ENCODE assay signal across 1 cellular context in genomic region chr15:63107895-63108546, GRCh38.
TF ChIP-seq lines count a peak whose summit lies in the region.

No MANE protein-coding gene starts in this region.

TF ChIP-seq in HepG2, 621 proteins besides CTCF, POLR2A, EP300 and RAD21 (continued from another document and continues in another):
- TF ChIP-seq HDAC1 (CRISPR knock-in tag; IDR thresholded peaks at IDR 0.05) (peak; percentile 68), MLXIP (CRISPR knock-in tag; IDR thresholded peaks at IDR 0.05; ENCODE audit: borderline replicate concordance) (no peak), FOSL2 (CRISPR knock-in tag; IDR thresholded peaks at IDR 0.05) (peak; percentile 94), ZNF367 (CRISPR knock-in tag; IDR thresholded peaks at IDR 0.05; ENCODE audit: borderline replicate concordance) (no peak), ZFP1 (CRISPR knock-in tag; IDR thresholded peaks at IDR 0.05) (peak; percentile 62; the same call in 1 of the 2 replicates), ZNF674 (CRISPR knock-in tag; IDR thresholded peaks at IDR 0.05; ENCODE audit: low read depth) (no peak), JARID2 (CRISPR knock-in tag; IDR thresholded peaks at IDR 0.05; ENCODE audit: insufficient replicate concordance) (peak; percentile 64), MED13 (CRISPR knock-in tag; IDR thresholded peaks at IDR 0.05) (no peak), ZMAT3 (CRISPR knock-in tag; conservative IDR thresholded peaks at IDR 0.05) (no peak), DDIT3 (CRISPR knock-in tag; IDR thresholded peaks at IDR 0.05) (no peak), ZMYM4 (CRISPR knock-in tag; IDR thresholded peaks at IDR 0.05) (peak; percentile 74), TBP (CRISPR knock-in tag; IDR thresholded peaks at IDR 0.05) (no peak), PRPF4 (IDR thresholded peaks at IDR 0.05; ENCODE audit: low read depth, low read length, poor library complexity, severe bottlenecking) (no peak), ZFP37 (CRISPR knock-in tag; IDR thresholded peaks at IDR 0.05; ENCODE audit: borderline replicate concordance) (no peak), ZBTB34 (CRISPR knock-in tag; IDR thresholded peaks at IDR 0.05) (peak; percentile 84; the same call in 1 of the 2 replicates), ZMYM3 (CRISPR knock-in tag; IDR thresholded peaks at IDR 0.05) (peak; percentile 44), TBX2 (CRISPR knock-in tag; IDR thresholded peaks at IDR 0.05; ENCODE audit: borderline replicate concordance) (peak; percentile 93), PAWR (CRISPR knock-in tag; IDR thresholded peaks at IDR 0.05; ENCODE audit: borderline replicate concordance) (no peak), ZNF687 (CRISPR knock-in tag; IDR thresholded peaks at IDR 0.05) (no peak), SNAPC2 (CRISPR knock-in tag; IDR thresholded peaks at IDR 0.05) (peak; percentile 78; the same call in 1 of the 2 replicates), PRDM15 (CRISPR knock-in tag; IDR thresholded peaks at IDR 0.05) (no peak), ZSCAN31 (CRISPR knock-in tag; IDR thresholded peaks at IDR 0.05; ENCODE audit: low read depth) (peak; percentile 57; the same call in 1 of the 2 replicates), ZFX (CRISPR knock-in tag; IDR thresholded peaks at IDR 0.05; ENCODE audit: low read depth) (0 out of 2 replicates have a peak, but pooled peaks have one; percentile 42), CCDC6 (CRISPR knock-in tag; IDR thresholded peaks at IDR 0.05) (no peak), PLRG1 (conservative IDR thresholded peaks at IDR 0.05) (no peak), ZNF850 (CRISPR knock-in tag; conservative IDR thresholded peaks at IDR 0.05) (no peak), HCFC1 (IDR thresholded peaks at IDR 0.05; ENCODE audit: low read depth, low read length) (no peak), ZNF275 (CRISPR knock-in tag; IDR thresholded peaks at IDR 0.05; ENCODE audit: borderline replicate concordance) (no peak), KAT8 (CRISPR knock-in tag; IDR thresholded peaks at IDR 0.05) (0 out of 2 replicates have a peak, but pooled peaks have one; percentile 29), KLF6 (CRISPR knock-in tag; IDR thresholded peaks at IDR 0.05) (0 out of 2 replicates have a peak, but pooled peaks have one; percentile 21), ZKSCAN5 (CRISPR knock-in tag; IDR thresholded peaks at IDR 0.05) (no peak), ZNF878 (CRISPR knock-in tag; IDR thresholded peaks at IDR 0.05) (0 out of 2 replicates have a peak, but pooled peaks have one; percentile 50), ZNF619 (CRISPR knock-in tag; IDR thresholded peaks at IDR 0.05) (no peak), ZNF264 (CRISPR knock-in tag; IDR thresholded peaks at IDR 0.05) (peak; percentile 70), IRF2 (CRISPR knock-in tag; IDR thresholded peaks at IDR 0.05) (peak; percentile 71; the same call in 1 of the 2 replicates), RCOR2 (CRISPR knock-in tag; IDR thresholded peaks at IDR 0.05) (peak; percentile 82), ZNF7 (CRISPR knock-in tag; IDR thresholded peaks at IDR 0.05) (no peak), ZNF263 (CRISPR knock-in tag; IDR thresholded peaks at IDR 0.05) (no peak), ZNF737 (CRISPR knock-in tag; IDR thresholded peaks at IDR 0.05; ENCODE audit: borderline replicate concordance) (no peak), HOMEZ (CRISPR knock-in tag; IDR thresholded peaks at IDR 0.05; ENCODE audit: low read depth) (peak; percentile 43; the same call in 1 of the 2 replicates), ZBTB44 (CRISPR knock-in tag; IDR thresholded peaks at IDR 0.05) (no peak), SIX1 (CRISPR knock-in tag; IDR thresholded peaks at IDR 0.05; ENCODE audit: borderline replicate concordance) (peak; percentile 47; the same call in 1 of the 2 replicates), EHMT2 (IDR thresholded peaks at IDR 0.05; ENCODE audit: borderline replicate concordance, low read depth, low read length) (peak; percentile 40; the same call in 1 of the 2 replicates), RBAK (CRISPR knock-in tag; IDR thresholded peaks at IDR 0.05) (no peak), TFAP4 (IDR thresholded peaks at IDR 0.05; ENCODE audit: borderline replicate concordance, low read depth) (peak; percentile 67; the same call in 1 of the 2 replicates), TGIF2 (CRISPR knock-in tag; IDR thresholded peaks at IDR 0.05) (peak; percentile 88), ZNF530 (CRISPR knock-in tag; IDR thresholded peaks at IDR 0.05; ENCODE audit: low read depth) (no peak), MEIS1 (CRISPR knock-in tag; IDR thresholded peaks at IDR 0.05; ENCODE audit: borderline replicate concordance) (no peak; the same call in 1 of the 2 replicates), ARID2 (CRISPR knock-in tag; IDR thresholded peaks at IDR 0.05; ENCODE audit: borderline replicate concordance) (peak; percentile 69; the same call in 1 of the 2 replicates), ZNF12 (CRISPR knock-in tag; IDR thresholded peaks at IDR 0.05) (no peak), DNMT3B (CRISPR knock-in tag; conservative IDR thresholded peaks at IDR 0.05) (no peak), ZFP36 (IDR thresholded peaks at IDR 0.05; ENCODE audit: borderline replicate concordance, low read depth, low read length, partially characterized antibody) (no peak)
